In the genomic region with DNA sequence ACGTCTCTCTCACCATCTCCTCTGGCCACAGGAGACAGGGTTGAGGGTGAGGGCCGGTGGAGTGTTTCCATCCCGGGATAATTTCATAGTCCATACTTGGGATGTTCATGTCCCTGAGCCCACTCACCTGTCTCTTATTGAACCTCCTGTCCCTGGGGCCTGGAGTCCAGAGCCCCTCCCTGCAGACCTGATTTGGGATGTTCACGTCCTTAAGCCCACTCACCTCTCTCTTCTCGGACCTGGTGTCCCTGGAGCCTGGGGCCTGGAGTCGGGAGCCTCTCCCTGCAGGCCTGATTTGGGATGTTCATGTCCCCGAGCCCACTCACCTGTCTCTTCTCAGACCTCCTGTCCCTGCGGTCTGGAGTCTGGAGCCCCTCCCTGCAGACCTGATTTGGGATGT, we compare ENCODE assay signal across 28 cellular contexts.
DNase-seq lines count a peak whose midpoint lies in the region; ATAC-seq, FAIRE-seq and TF ChIP-seq lines count a peak whose summit lies in the region.
"Had no signal": no experiment of that assay in that cellular context is flagged by ENCODE, and none has a peak within 500 bp of the region (broad histone marks: within the 10 kb centered on the region; RNA-seq: fewer than 3 reads in every experiment).

No MANE protein-coding gene starts in this region.

- H3K36me3 ChIP-seq in testis (ENCODE audit: low read depth, missing control alignments) (no peaks in the 10 kb centered on the region), kidney (ENCODE audit: control insufficient read depth in 1 of 2, insufficient read depth in 2 of 2, low read length in 2 of 2) (no peaks in the 10 kb centered on the region)
- H3K36me3 ChIP-seq: gastroesophageal sphincter, upper lobe of left lung had no signal

- TF ChIP-seq CTCF in chondrocyte (IDR thresholded peaks at IDR 0.05): no peak
- no peak for TF ChIP-seq CTCF in natural killer cell (IDR thresholded peaks at IDR 0.05)
- TF ChIP-seq CTCF in testis (IDR thresholded peaks at IDR 0.05): no peak
- no peak for TF ChIP-seq CTCF in kidney (IDR thresholded peaks at IDR 0.05; ENCODE audit: borderline replicate concordance, extremely low read depth, insufficient read depth)

- no peaks in the 10 kb centered on the region for H3K9me3 ChIP-seq in testis
- H3K9me3 ChIP-seq in kidney (ENCODE audit: control insufficient read depth in 1 of 2, low read length in 2 of 2): no peaks in the 10 kb centered on the region
- H3K9me3 ChIP-seq: Caco-2, gastroesophageal sphincter, upper lobe of left lung had no signal

- H3K27ac ChIP-seq in testis (no peak overlapping the region), kidney (ENCODE audit: low read depth in 2 of 2, low read length in 2 of 2) (no peak overlapping the region)
- H3K27ac ChIP-seq: C4-2B, gastroesophageal sphincter, upper lobe of left lung had no signal

- no peak overlapping the region for H3K27ac Mint-ChIP-seq in chondrocyte (ENCODE audit: unreplicated experiment)
- no peak overlapping the region for H3K27ac Mint-ChIP-seq in natural killer cell

- H3K27me3 Mint-ChIP-seq in chondrocyte (ENCODE audit: low read depth): peaks cover 7% of the 10 kb centered on the region
- H3K27me3 Mint-ChIP-seq in natural killer cell (ENCODE audit: low read depth in 2 of 2): peaks cover 17 to 33% of the 10 kb centered on the region in 2 donors

- no peak for FAIRE-seq in kidney (lab: Jason Lieb, UNC)
- FAIRE-seq: endothelial cell of umbilical vein, GM12892 had no signal

- no peak for ATAC-seq in natural killer cell
- no peak for ATAC-seq in HG02588 (IDR thresholded peaks at IDR 0.05; ENCODE audit: unreplicated experiment)
- no peak for ATAC-seq in HG03378 (IDR thresholded peaks at IDR 0.05; ENCODE audit: unreplicated experiment)
- ATAC-seq: gastroesophageal sphincter had no signal

- peak; percentile 32 for DNase-seq in activated CD8-positive, alpha-beta memory T cell treated with anti-CD3 and anti-CD28 coated beads for 24 hours
- DNase-seq in activated CD8-positive, alpha-beta memory T cell treated with anti-CD3 and anti-CD28 coated beads, Interleukin-2, amount 50 U/mL, for 4 hours: no peak
- peak; percentile 32 for DNase-seq in chondrocyte (ENCODE audit: low spot score)
- peak; percentile 4 for DNase-seq in natural killer cell
- DNase-seq in testis: peak; percentile 7
- DNase-seq in kidney: no peak
- DNase-seq: activated CD4-positive, alpha-beta T cell treated with anti-CD3 and anti-CD28 coated beads, Interleukin-2, amount 50 U/mL, for 48 hours; activated CD4-positive, CD25-positive, alpha-beta regulatory T cell treated with anti-CD3 and anti-CD28 coated beads, Interleukin-2, amount 50 U/mL, for 72 hours; activated naive CD4-positive, alpha-beta T cell; Caco-2; cerebellar nuclear complex; DMS53; HCEC 1CT; mesenchymal stem cell; MV-4-11; NCI-H1436; NCI-H226; NCI-H526 treated with DMSO at 0.1 percent for 48 hours; SHP77; stimulated activated CD4-positive, alpha-beta T cell treated with anti-CD3 and anti-CD28 coated beads, Interleukin-4, amount 100 ng/mL, for 24 hours had no signal

- no peak for TF ChIP-seq POLR2A in testis (IDR thresholded peaks at IDR 0.05)

- WGBS in testis, 2 donors: 91% methylated on average over 8 of the region's 8 CpGs

- H3K4me1 Mint-ChIP-seq in chondrocyte (ENCODE audit: low read depth) (peaks cover 6% of the 10 kb centered on the region), natural killer cell (peaks cover 5 to 13% of the 10 kb centered on the region in 2 donors)
- H3K4me1 Mint-ChIP-seq: IgD-negative memory B cell had no signal

- H3K9ac ChIP-seq in kidney (ENCODE audit: low read length in 2 of 2): no peak overlapping the region

- H3K4me3 Mint-ChIP-seq in chondrocyte (ENCODE audit: unreplicated experiment) (no peak overlapping the region), natural killer cell (no peak overlapping the region)
- H3K4me3 Mint-ChIP-seq: IgD-negative memory B cell had no signal

- no peaks in the 10 kb centered on the region for H3K36me3 Mint-ChIP-seq in chondrocyte (ENCODE audit: low read depth)
- no peaks in the 10 kb centered on the region for H3K36me3 Mint-ChIP-seq in natural killer cell
- H3K36me3 Mint-ChIP-seq: IgD-negative memory B cell had no signal

- H3K9me3 Mint-ChIP-seq in chondrocyte (ENCODE audit: low read depth) (peaks cover 7% of the 10 kb centered on the region), natural killer cell (peaks cover 8 to 10% of the 10 kb centered on the region in 2 donors)

- intact Hi-C loops in natural killer cell (cut with micrococcal nuclease): no loop called here
- intact Hi-C loops in testis (cut with DNase I; ENCODE audit: low total_unique reads): no loop called here
- intact Hi-C loops in kidney (cut with DNase I): no loop called here

- H3K27me3 ChIP-seq in testis: no peaks in the 10 kb centered on the region
- H3K27me3 ChIP-seq: upper lobe of left lung had no signal

- H3K4me1 ChIP-seq in testis: no peaks in the 10 kb centered on the region
- no peaks in the 10 kb centered on the region for H3K4me1 ChIP-seq in kidney (ENCODE audit: control insufficient read depth in 1 of 2, insufficient read depth in 1 of 2, low read depth in 1 of 2, low read length in 2 of 2)
- H3K4me1 ChIP-seq: Caco-2, gastroesophageal sphincter had no signal

- H3K4me3 ChIP-seq in testis: no peak overlapping the region
- H3K4me3 ChIP-seq in kidney (ENCODE audit: low read length in 2 of 2): no peak overlapping the region
- H3K4me3 ChIP-seq: gastroesophageal sphincter, upper lobe of left lung had no signal

Comparison
In these comparisons a context has a peak if more than half of its experiments do, and no peak if none do; other contexts are left out.
1. DNase-seq: peak in activated CD8-positive, alpha-beta memory T cell treated with anti-CD3 and anti-CD28 coated beads for 24 hours (single experiment), chondrocyte (single experiment), natural killer cell (single experiment) and testis (single experiment); none in activated CD8-positive, alpha-beta memory T cell treated with anti-CD3 and anti-CD28 coated beads, Interleukin-2, amount 50 U/mL, for 4 hours (single experiment) and kidney (single experiment).